ENCODE assay signal across 24 cellular contexts in genomic region chr9:106038266-106039001, GRCh38.
"Had no signal": no experiment of that assay in that cellular context is flagged by ENCODE, and none has a peak within 500 bp of the region (broad histone marks: within the 10 kb centered on the region; RNA-seq: fewer than 3 reads in every experiment).

No MANE protein-coding gene starts in this region.

- H3K27me3 ChIP-seq: body of pancreas, Peyer's patch, SJCRH30 had no signal

- H3K4me1 ChIP-seq: body of pancreas, Peyer's patch had no signal

- H3K36me3 ChIP-seq: Peyer's patch, SJCRH30 had no signal

- H3K9ac ChIP-seq: SK-N-SH had no signal

- DNase-seq: activated B cell treated with CpG ODN at 0.5 μM for 24 hours; activated CD4-positive, alpha-beta T cell treated with anti-CD3 and anti-CD28 coated beads for 1 hour; activated CD4-positive, alpha-beta T cell treated with anti-CD3 and anti-CD28 coated beads, Interleukin-2, amount 10 ng/mL, durations not matched to agents 24 days and 14 days; activated CD4-positive, alpha-beta T cell treated with anti-CD3 and anti-CD28 coated beads, Interleukin-2, amount 50 U/mL, for 48 hours; activated CD8-positive, alpha-beta memory T cell treated with anti-CD3 and anti-CD28 coated beads, Interleukin-2, amount 10 ng/mL, durations not matched to agents 7 days and 5 days; activated effector memory CD4-positive, alpha-beta T cell treated with Interleukin-2 at 50 U/mL for 16 hours; activated naive CD4-positive, alpha-beta T cell; activated T-cell treated with anti-CD3 and anti-CD28 coated beads, Interleukin-2, amount 50 U/mL, for 24 hours; aorta; body of pancreas; Karpas-422; MM.1S; NCI-H1105; NCI-H1436; NCI-H1694 treated with DMSO at 0.1 percent for 48 hours; NCI-H2029 treated with DMSO at 0.1 percent for 48 hours; NCI-H510A treated with DMSO at 0.1 percent for 48 hours; Peyer's patch; Right ventricle myocardium superior; SJCRH30; SK-N-SH; T-helper 1 cell had no signal

- H3K9me3 ChIP-seq: Peyer's patch, SJCRH30, SK-N-SH had no signal

- FAIRE-seq: K562 had no signal

- H3K4me3 ChIP-seq: body of pancreas, K562, Peyer's patch, SJCRH30 had no signal

- H3K27ac ChIP-seq: body of pancreas, Peyer's patch, RWPE1, SJCRH30 had no signal

- ATAC-seq: activated CD8-positive, alpha-beta memory T cell treated with anti-CD3 and anti-CD28 coated beads, Interleukin-2, amount 10 ng/mL, durations not matched to agents 7 days and 5 days; body of pancreas; K562 had no signal
